Comparison of ENCODE assay signal across 1 cellular context in genomic region chr13:50919291-50919690, GRCh38.
TF ChIP-seq lines count a peak whose summit lies in the region.

No MANE protein-coding gene starts in this region.

TF ChIP-seq in IMR-90, 13 proteins besides CTCF, POLR2A, EP300 and RAD21:
- TF ChIP-seq USF2 (IDR thresholded peaks at IDR 0.05; ENCODE audit: low read depth, low read length), result no peak
- TF ChIP-seq MXI1 (IDR thresholded peaks at IDR 0.05; ENCODE audit: borderline replicate concordance, low read depth, low read length), result no peak
- TF ChIP-seq BHLHE40 (IDR thresholded peaks at IDR 0.05; ENCODE audit: low read depth, low read length), result no peak
- no peak for TF ChIP-seq MAFK (IDR thresholded peaks at IDR 0.05; ENCODE audit: low read depth, low read length)
- no peak for TF ChIP-seq MAZ (IDR thresholded peaks at IDR 0.05; ENCODE audit: borderline replicate concordance, low read depth, low read length)
- TF ChIP-seq RCOR1 (IDR thresholded peaks at IDR 0.05; ENCODE audit: insufficient replicate concordance, low read length), result no peak
- TF ChIP-seq CHD1 (IDR thresholded peaks at IDR 0.05; ENCODE audit: low read depth, low read length), result no peak
- no peak for TF ChIP-seq CEBPB (IDR thresholded peaks at IDR 0.05; ENCODE audit: low read depth, low read length)
- TF ChIP-seq FOS (IDR thresholded peaks at IDR 0.05; ENCODE audit: low read depth, low read length), result no peak
- no peak for TF ChIP-seq ELK1 (IDR thresholded peaks at IDR 0.05; ENCODE audit: borderline replicate concordance, low read depth, low read length)
- no peak for TF ChIP-seq RFX5 (IDR thresholded peaks at IDR 0.05; ENCODE audit: low read depth, low read length)
